ENCODE assay signal across 8 cellular contexts in the genomic region with DNA sequence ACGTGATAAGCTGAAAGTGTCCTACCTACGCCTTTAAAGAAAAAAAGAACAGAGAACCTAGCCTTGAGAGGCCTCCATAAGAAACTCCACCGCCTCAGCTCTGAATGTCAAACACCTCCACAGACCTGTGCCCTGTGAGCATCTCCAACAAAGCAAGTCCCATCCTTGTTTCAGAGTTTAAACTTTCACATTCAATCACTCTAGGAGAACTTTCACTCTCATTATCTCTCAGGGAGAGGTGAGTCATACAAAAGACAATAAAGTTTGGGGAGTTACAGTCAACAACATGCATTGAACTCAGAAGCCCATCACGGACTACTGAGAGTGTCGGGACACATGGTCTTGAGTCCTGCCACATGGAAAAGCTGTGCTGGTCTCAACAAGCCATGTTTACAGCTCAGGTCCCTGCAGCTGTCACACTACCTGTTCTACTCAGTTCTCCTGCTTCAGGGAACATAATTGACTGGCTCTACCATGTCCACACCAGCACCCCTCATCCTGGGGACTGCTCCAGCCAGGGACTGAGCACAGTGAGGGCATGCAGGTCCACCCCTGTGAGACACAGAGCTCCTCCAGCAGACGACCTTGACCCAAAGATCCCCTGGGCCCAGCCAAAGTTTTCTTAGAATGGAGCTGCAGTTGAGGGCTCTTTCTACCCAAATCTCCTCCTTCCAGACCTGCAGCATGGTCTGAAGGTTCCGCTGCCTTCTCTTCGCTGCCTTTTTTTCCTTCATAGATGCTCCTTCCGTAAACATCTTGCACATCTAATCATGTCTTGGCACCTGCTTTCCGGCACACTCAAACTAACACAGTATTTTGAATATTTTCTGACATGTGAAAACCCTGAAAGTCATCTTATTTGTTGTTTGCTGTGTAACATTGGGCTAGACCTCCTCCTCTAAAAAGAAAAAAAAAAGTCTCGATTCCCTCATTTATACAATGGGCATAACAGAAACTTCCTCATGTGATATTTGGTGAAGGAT.
DNase-seq lines count a peak whose midpoint lies in the region; ATAC-seq lines count a peak whose summit lies in the region.

No MANE protein-coding gene starts in this region.

- DNase-seq in CD4-positive, CD25-positive, alpha-beta regulatory T cell = peak; percentile 37 to 78 (median 51)
- DNase-seq in activated T-helper 9 cell treated with anti-CD3 and anti-CD28 coated beads, Interleukin-2, amount 50 U/mL, for 16 hours (ENCODE audit: low read depth) = peak; percentile 49
- no peak for DNase-seq in NCI-H526 treated with DMSO at 0.1 percent for 48 hours (lab: John Stamatoyannopoulos, UW)
- no peak for DNase-seq in COLO668 (lab: John Stamatoyannopoulos, UW; ENCODE audit: unreplicated experiment)
- no peak for DNase-seq in NCI-H2081 treated with DMSO at 0.1 percent for 48 hours (lab: John Stamatoyannopoulos, UW)

- peaks cover 57 to 99% (median 84%) of the 10 kb centered on the region in 4 donors for H3K4me1 Mint-ChIP-seq in CD4-positive, CD25-positive, alpha-beta regulatory T cell

- H3K27ac ChIP-seq in CD4-positive, CD25-positive, alpha-beta regulatory T cell (ENCODE audit: insufficient read depth, low read length, poor library complexity, severe bottlenecking) = peak overlapping the region; percentile 97
- peak overlapping the region; percentile 25 for H3K27ac ChIP-seq in muscle layer of duodenum (ENCODE audit: low read length)

- ATAC-seq in CD4-positive, CD25-positive, alpha-beta regulatory T cell (ENCODE audit: low read depth in 2 of 2) = peak; percentile 10 to 18
- peak; percentile 44 for ATAC-seq in GM19438 (IDR thresholded peaks at IDR 0.05; ENCODE audit: low read depth, unreplicated experiment)
- peak; percentile 38 for ATAC-seq in HG03457 (IDR thresholded peaks at IDR 0.05; ENCODE audit: unreplicated experiment)

- H3K9me3 ChIP-seq in CD4-positive, CD25-positive, alpha-beta regulatory T cell (ENCODE audit: control insufficient read depth in 2 of 2, low read length in 2 of 2) = no peaks in the 10 kb centered on the region
- H3K9me3 ChIP-seq in muscle layer of duodenum (ENCODE audit: control insufficient read depth in 1 of 2, low read length in 2 of 2) = no peaks in the 10 kb centered on the region

- H3K36me3 Mint-ChIP-seq in CD4-positive, CD25-positive, alpha-beta regulatory T cell = peaks cover 93% of the 10 kb centered on the region

- no peaks in the 10 kb centered on the region for H3K27me3 ChIP-seq in CD4-positive, CD25-positive, alpha-beta regulatory T cell (ENCODE audit: control insufficient read depth, insufficient read depth, low read length)
- H3K27me3 ChIP-seq in muscle layer of duodenum (ENCODE audit: low read depth, low read length) = no peaks in the 10 kb centered on the region

- H3K4me3 Mint-ChIP-seq in CD4-positive, CD25-positive, alpha-beta regulatory T cell = peak overlapping the region; percentile 76 to 88 (median 83)

- H3K27me3 Mint-ChIP-seq in CD4-positive, CD25-positive, alpha-beta regulatory T cell = no peaks in the 10 kb centered on the region

- H3K4me1 ChIP-seq in CD4-positive, CD25-positive, alpha-beta regulatory T cell (ENCODE audit: control insufficient read depth, insufficient read depth, low read length, poor library complexity, severe bottlenecking) = peaks cover 98% of the 10 kb centered on the region
- H3K4me1 ChIP-seq in muscle layer of duodenum (ENCODE audit: control insufficient read depth in 1 of 2, insufficient read depth in 2 of 2, low read length in 2 of 2) = peaks cover 13 to 42% of the 10 kb centered on the region in 2 donors

- peak overlapping the region; percentile 95 to 99 (median 98) for H3K27ac Mint-ChIP-seq in CD4-positive, CD25-positive, alpha-beta regulatory T cell

- peaks cover 85% of the 10 kb centered on the region for H3K36me3 ChIP-seq in CD4-positive, CD25-positive, alpha-beta regulatory T cell (ENCODE audit: control insufficient read depth, insufficient read depth, low read length)
- peaks cover 12 to 21% of the 10 kb centered on the region in 2 donors for H3K36me3 ChIP-seq in muscle layer of duodenum (ENCODE audit: control insufficient read depth in 1 of 2, insufficient read depth in 2 of 2, low read length in 2 of 2)

- H3K4me3 ChIP-seq in CD4-positive, CD25-positive, alpha-beta regulatory T cell (ENCODE audit: low read depth, low read length) = peak overlapping the region; percentile 81
- no peak overlapping the region for H3K4me3 ChIP-seq in muscle layer of duodenum (ENCODE audit: low read depth in 1 of 2, low read length in 2 of 2)

- H3K9me3 Mint-ChIP-seq in CD4-positive, CD25-positive, alpha-beta regulatory T cell = no peaks in the 10 kb centered on the region

Comparison
In these comparisons a context has a peak if more than half of its experiments do, and no peak if none do; other contexts are left out.
1. DNase-seq: peak in CD4-positive, CD25-positive, alpha-beta regulatory T cell (3 of 3) and activated T-helper 9 cell treated with anti-CD3 and anti-CD28 coated beads, Interleukin-2, amount 50 U/mL, for 16 hours (single experiment); none in NCI-H526 treated with DMSO at 0.1 percent for 48 hours (single experiment), COLO668 (single experiment) and NCI-H2081 treated with DMSO at 0.1 percent for 48 hours (single experiment).
2. Peak in every context shown above with its lines, with median percentiles within 50 percentile points of each other: ATAC-seq.